ENCODE assay signal across 9 cellular contexts in genomic region chr6:73610444-73611275, GRCh38. TPM values are rescaled to one million over a fixed set of nuclear protein-coding genes. Genes with fewer than 3 reads are reported as not detected.
DNase-seq lines count a peak whose midpoint lies in the region; ATAC-seq, FAIRE-seq and TF ChIP-seq lines count a peak whose summit lies in the region.
"Had no signal": no experiment of that assay in that cellular context is flagged by ENCODE, and none has a peak within 500 bp of the region (broad histone marks: within the 10 kb centered on the region; RNA-seq: fewer than 3 reads in every experiment).

No MANE protein-coding gene starts in this region.

- H3K27me3 Mint-ChIP-seq in IgD-negative memory B cell (no peaks in the 10 kb centered on the region), T-helper 17 cell (no peaks in the 10 kb centered on the region)

- peak overlapping the region in 2 of 3 donors; percentile 57 to 73 for H3K27ac Mint-ChIP-seq in IgD-negative memory B cell
- H3K27ac Mint-ChIP-seq in T-helper 17 cell, result peak overlapping the region; percentile 39

- WGBS in pancreas, 2 donors, result 61 to 62% methylated on average over 6 of the region's 6 CpGs

- no peaks in the 10 kb centered on the region for H3K9me3 Mint-ChIP-seq in IgD-negative memory B cell

- no peak overlapping the region for H3K27ac ChIP-seq in foreskin keratinocyte
- H3K27ac ChIP-seq in pancreas, result no peak overlapping the region
- H3K27ac ChIP-seq: BLaER1 had no signal

- TF ChIP-seq CTCF in foreskin keratinocyte (conservative IDR thresholded peaks at IDR 0.05) (peak; percentile 82), pancreas (IDR thresholded peaks at IDR 0.05) (peak; percentile 18 to 56 (median 52))

- intact Hi-C loops in pancreas (cut with DNase I), result loop anchor here in 1 of 3 donors (5.0 kb wide), 1 partner anchor 93 kb away; no protein-coding TSS in a partner anchor

- H3K9me3 ChIP-seq in T-helper 17 cell (ENCODE audit: control insufficient read depth, low read length, poor library complexity, severe bottlenecking) (no peaks in the 10 kb centered on the region), pancreas (no peaks in the 10 kb centered on the region)
- H3K9me3 ChIP-seq: BLaER1 had no signal

- H3K36me3 Mint-ChIP-seq in IgD-negative memory B cell (peaks cover 5% of the 10 kb centered on the region), T-helper 17 cell (ENCODE audit: low read depth) (peaks cover 2% of the 10 kb centered on the region)

- H3K4me1 Mint-ChIP-seq in IgD-negative memory B cell (peaks cover 6% of the 10 kb centered on the region in 3 donors), T-helper 17 cell (peaks cover 4% of the 10 kb centered on the region)

- ATAC-seq in T-helper 17 cell (peak; percentile 73), foreskin keratinocyte (peak; percentile 41), pancreas (peak; percentile 69 to 90 (median 86)), GM21786 (IDR thresholded peaks at IDR 0.05; ENCODE audit: unreplicated experiment) (no peak)
- ATAC-seq in activated CD4-positive, CD25-positive, alpha-beta regulatory T cell treated with anti-CD3 and anti-CD28 coated beads, Interleukin-2, amount 50 U/mL, for 24 hours, result no peak

- FAIRE-seq in pancreas (lab: Jason Lieb, UNC), result peak; percentile 87

- peak; percentile 35 for DNase-seq in DMS79 treated with DMSO at 0.1 percent for 48 hours (lab: John Stamatoyannopoulos, UW)
- DNase-seq in DMS79 (lab: John Stamatoyannopoulos, UW), result no peak
- DNase-seq in T-helper 17 cell, result no peak
- DNase-seq in foreskin keratinocyte, result peak in 1 of 2 donors; percentile 33
- no peak for DNase-seq in pancreas

- H3K4me3 Mint-ChIP-seq in IgD-negative memory B cell (no peak overlapping the region), T-helper 17 cell (no peak overlapping the region)

- H3K4me1 ChIP-seq in foreskin keratinocyte (peaks cover 6% of the 10 kb centered on the region), pancreas (no peaks in the 10 kb centered on the region)
- H3K4me1 ChIP-seq: BLaER1 had no signal

- H3K27me3 ChIP-seq in foreskin keratinocyte (no peaks in the 10 kb centered on the region), pancreas (no peaks in the 10 kb centered on the region)
- H3K27me3 ChIP-seq: BLaER1 had no signal

- H3K36me3 ChIP-seq in pancreas, result peaks cover 0 to 4% (median 0%) of the 10 kb centered on the region in 3 donors

- H3K4me3 ChIP-seq in pancreas, result no peak overlapping the region
- H3K4me3 ChIP-seq: BLaER1 had no signal

RNA-seq across cellular contexts. Expression of gene SLC17A5, which starts 43.1 kb away (rescaled TPM):
- polyA plus RNA-seq in IgD-negative memory B cell (4.4 TPM), foreskin keratinocyte (3.3 and 3.4 TPM in 2 replicates), pancreas (1 to 10 TPM; 2.4 to 7.8 TPM)
- total RNA-seq in T-helper 17 cell (1 to 10 TPM; 6.6 to 9.2 TPM), foreskin keratinocyte (5.7 and 6.5 TPM in 2 replicates), pancreas (10 to 100 TPM in 1 of 6 donors, 1 to 10 TPM in 5; 4.0 to 11.0 (median 5.4) TPM)

Comparison
In these comparisons a context has a peak if more than half of its experiments do, and no peak if none do; other contexts are left out.
1. ATAC-seq: peak in T-helper 17 cell (single experiment), foreskin keratinocyte (single experiment) and pancreas (4 of 4); none in GM21786 (single experiment) and activated CD4-positive, CD25-positive, alpha-beta regulatory T cell treated with anti-CD3 and anti-CD28 coated beads, Interleukin-2, amount 50 U/mL, for 24 hours (0 of 2).